Comparison of ENCODE assay signal across 20 cellular contexts in the genomic region with DNA sequence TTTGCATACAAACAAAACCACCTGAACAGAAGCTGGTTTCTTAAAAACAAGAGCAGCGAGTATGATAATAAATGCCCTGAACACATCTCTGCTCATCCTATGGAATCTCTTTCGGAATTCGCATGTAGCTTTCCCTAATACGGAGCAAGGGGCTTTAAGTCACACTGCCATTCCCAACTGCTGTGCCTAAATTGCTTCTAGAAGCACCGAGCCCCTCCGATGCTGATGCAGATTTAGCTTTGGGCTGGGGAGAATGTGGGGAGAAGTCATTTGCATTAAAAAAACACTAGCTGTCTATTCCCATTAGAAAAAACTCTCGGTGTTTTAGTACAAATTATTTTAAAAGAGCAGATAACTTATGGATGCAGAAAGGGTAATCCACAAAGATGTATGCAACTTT.
A peak's percentile ranks its signal among the peaks of the same experiment; 100 is the strongest.
DNase-seq lines count a peak whose midpoint lies in the region; ATAC-seq, FAIRE-seq and TF ChIP-seq lines count a peak whose summit lies in the region.
"Had no signal": no experiment of that assay in that cellular context is flagged by ENCODE, and none has a peak within 500 bp of the region (broad histone marks: within the 10 kb centered on the region; RNA-seq: fewer than 3 reads in every experiment).

No MANE protein-coding gene starts in this region.

- H3K56ac ChIP-seq in H1 (replicated peaks; ENCODE audit: insufficient read length, low read depth, low read length), result no peak overlapping the region

- no peak overlapping the region for H4K5ac ChIP-seq in H1 (ENCODE audit: insufficient read length, low read depth, low read length)

- peak; percentile 11 for DNase-seq in NCI-H82 (lab: John Stamatoyannopoulos, UW)
- DNase-seq in NCI-H82 treated with DMSO at 0.1 percent for 48 hours (lab: John Stamatoyannopoulos, UW; ENCODE audit: unreplicated experiment), result no peak
- DNase-seq in H1 (ENCODE audit: low read depth in 1 of 2, low spot score in 2 of 2), result no peak
- DNase-seq in iPS-NIHi11 (ENCODE audit: low spot score), result peak; percentile 34
- no peak for DNase-seq in cerebellum (ENCODE audit: low spot score)
- no peak for DNase-seq in NCI-H2227 (lab: John Stamatoyannopoulos, UW; ENCODE audit: unreplicated experiment)
- DNase-seq: AML-193; Caco-2; CD4-positive, alpha-beta T cell; HFFc6 had no signal

- no peak overlapping the region for H2AFZ ChIP-seq in H1 (ENCODE audit: low read length)

- H3K79me2 ChIP-seq in H1 (ENCODE audit: control insufficient read depth in 1 of 2, insufficient read depth in 2 of 2, low read length in 2 of 2), result no peaks in the 10 kb centered on the region

- peaks cover 0 to 2% (median 0%) of the 10 kb centered on the region in 4 experiments; a peak in 1 of 7 replicates for H3K27me3 ChIP-seq in H1 (replicated peaks in 1 of 4; ENCODE audit: control insufficient read depth in 3 of 4, extremely low read depth in 1 of 4, insufficient read depth in 3 of 4, low read length in 3 of 4)

- POLR2A ChIA-PET in H1 (lab: Charles Lee; ENCODE audit: partially characterized antibody), result no interaction called here

- no peak overlapping the region for H2BK5ac ChIP-seq in H1 (ENCODE audit: low read depth, low read length)

- no peak overlapping the region for H3K4ac ChIP-seq in H1 (replicated peaks; ENCODE audit: insufficient read length, low read depth, low read length)

- no peak overlapping the region for H2BK20ac ChIP-seq in H1 (ENCODE audit: low read length)

- H3K23ac ChIP-seq in H1 (ENCODE audit: insufficient read length), result no peak overlapping the region

- CTCF ChIA-PET in H1 (lab: Charles Lee; ENCODE audit: partially characterized antibody), result interaction anchor here (0.6 to 1.0 kb wide), 4 partner anchors 14 to 493 kb away, joined by 3 to 4 read pairs (median 3); no protein-coding TSS in a partner anchor

- ATAC-seq in HG02938 (IDR thresholded peaks at IDR 0.05; ENCODE audit: unreplicated experiment), result no peak
- ATAC-seq: A549, HCT116, HepG2 had no signal

- H4K20me1 ChIP-seq in H1 (replicated peaks in 1 of 2; ENCODE audit: control insufficient read depth in 1 of 2, insufficient read depth in 2 of 2, low read length in 2 of 2), result no peaks in the 10 kb centered on the region

- no peak overlapping the region for H2BK120ac ChIP-seq in H1 (replicated peaks; ENCODE audit: low read depth, low read length)

- WGBS in H1 (ENCODE audit: extremely low coverage in 1 of 2, insufficient coverage in 1 of 2, insufficient read length in 1 of 2, insufficient replicate concordance in 2 of 2, low coverage in 1 of 2, low lambda C conversion rate in 2 of 2, missing lambda C conversion rate in 1 of 2), 2 experiments, result 32% methylated on average over 7 of the region's 7 CpGs; no CpG with 5 or more reads in 1 of the 2 experiments

- H3K23me2 ChIP-seq in H1 (ENCODE audit: low read depth, low read length), result no peaks in the 10 kb centered on the region

- no peak for TF ChIP-seq POLR2A in H1 (IDR thresholded peaks at IDR 0.05; ENCODE audit: control extremely low read depth in 1 of 2, low read depth in 2 of 2, low read length in 2 of 2)

- H3K18ac ChIP-seq in H1 (ENCODE audit: extremely low read depth, low read length), result no peak overlapping the region

- no peak for TF ChIP-seq RAD21 in H1 (IDR thresholded peaks at IDR 0.05 in 1 of 2, conservative IDR thresholded peaks at IDR 0.05 in 1 of 2; ENCODE audit: low read depth in 2 of 2, low read length in 2 of 2)

- H3K27ac ChIP-seq in H1 (ENCODE audit: low read depth, low read length), result no peak overlapping the region
- H3K27ac ChIP-seq: 22Rv1, A549, C4-2B had no signal

- H3K9ac ChIP-seq in H1 (replicated peaks in 1 of 4; ENCODE audit: extremely low read depth in 1 of 4, low read depth in 3 of 4, low read length in 3 of 4), result no peak overlapping the region

- no peaks in the 10 kb centered on the region for H3K79me1 ChIP-seq in H1 (ENCODE audit: low read depth, low read length)

- no peak overlapping the region for H3K4me3 ChIP-seq in H1 (ENCODE audit: extremely low read depth in 1 of 4, insufficient read depth in 2 of 4, low read depth in 3 of 4, low read length in 4 of 4)
- H3K4me3 ChIP-seq: A549 had no signal

- H2BK15ac ChIP-seq in H1 (ENCODE audit: low read length), result no peak overlapping the region

- no peaks in the 10 kb centered on the region for H3K36me3 ChIP-seq in H1 (ENCODE audit: control insufficient read depth in 2 of 4, insufficient read depth in 4 of 4, low read length in 3 of 4)

- no peaks in the 10 kb centered on the region for H3K9me3 ChIP-seq in H1 (ENCODE audit: insufficient read depth in 2 of 2, low read depth in 1 of 2, low read length in 1 of 2)
- H3K9me3 ChIP-seq: A549, Caco-2 had no signal

- H3K4me1 ChIP-seq in H1 (replicated peaks in 1 of 4; ENCODE audit: control insufficient read depth in 3 of 4, insufficient read depth in 4 of 4, low read length in 3 of 4), result peaks cover 0 to 15% (median 5%) of the 10 kb centered on the region in 4 experiments; a peak in 6 of 7 replicates
- H3K4me1 ChIP-seq: A549 had no signal

- H2AK5ac ChIP-seq in H1 (ENCODE audit: low read depth, low read length), result no peak overlapping the region

- no peak overlapping the region for H4K91ac ChIP-seq in H1 (replicated peaks; ENCODE audit: insufficient read length, low read length)

- TF ChIP-seq CTCF in H1 (IDR thresholded peaks at IDR 0.05; ENCODE audit: control extremely low read depth in 1 of 3, insufficient read depth in 1 of 3, low read depth in 1 of 3, low read length in 3 of 3), result no peak

- peak; percentile 86 for FAIRE-seq in H1 (lab: Jason Lieb, UNC)
- FAIRE-seq: A549, G401.6, GM12891, GM19239, H54, HepG2 had no signal

- H4K8ac ChIP-seq in H1 (ENCODE audit: extremely low read depth, insufficient read depth, low read length), result no peak overlapping the region

- no peak for TF ChIP-seq EP300 in H1 (IDR thresholded peaks at IDR 0.05; ENCODE audit: borderline replicate concordance in 1 of 2, low read depth in 2 of 2, low read length in 2 of 2)

- H3K14ac ChIP-seq in H1 (ENCODE audit: insufficient read length), result no peak overlapping the region

- 0 out of 4 replicates have a peak overlapping the region, but pooled peaks of 1 of the 2 experiments have one; percentile 7 for H3K4me2 ChIP-seq in H1 (ENCODE audit: insufficient read depth in 1 of 2, low read depth in 2 of 2, low read length in 2 of 2)
- H3K4me2 ChIP-seq: A549 had no signal

- no peak overlapping the region for H2BK12ac ChIP-seq in H1 (ENCODE audit: low read depth, low read length)

TF ChIP-seq in H1, 55 proteins besides CTCF, POLR2A, EP300 and RAD21:
- no peak for TF ChIP-seq SIX5 (IDR thresholded peaks at IDR 0.05; ENCODE audit: low read depth, low read length)
- TF ChIP-seq MAFK (IDR thresholded peaks at IDR 0.05; ENCODE audit: low read depth, low read length), result no peak
- TF ChIP-seq SUZ12 (IDR thresholded peaks at IDR 0.05; ENCODE audit: low read length), result no peak
TF ChIP-seq in H1: peak in this region for 0.

Comparison
In these comparisons a context has a peak if more than half of its experiments do, and no peak if none do; other contexts are left out.
1. DNase-seq: peak in NCI-H82 (single experiment) and iPS-NIHi11 (single experiment); none in NCI-H82 treated with DMSO at 0.1 percent for 48 hours (single experiment), H1 (0 of 2), cerebellum (single experiment) and NCI-H2227 (single experiment).